Comparison of ENCODE assay signal across 8 cellular contexts in the genomic region with DNA sequence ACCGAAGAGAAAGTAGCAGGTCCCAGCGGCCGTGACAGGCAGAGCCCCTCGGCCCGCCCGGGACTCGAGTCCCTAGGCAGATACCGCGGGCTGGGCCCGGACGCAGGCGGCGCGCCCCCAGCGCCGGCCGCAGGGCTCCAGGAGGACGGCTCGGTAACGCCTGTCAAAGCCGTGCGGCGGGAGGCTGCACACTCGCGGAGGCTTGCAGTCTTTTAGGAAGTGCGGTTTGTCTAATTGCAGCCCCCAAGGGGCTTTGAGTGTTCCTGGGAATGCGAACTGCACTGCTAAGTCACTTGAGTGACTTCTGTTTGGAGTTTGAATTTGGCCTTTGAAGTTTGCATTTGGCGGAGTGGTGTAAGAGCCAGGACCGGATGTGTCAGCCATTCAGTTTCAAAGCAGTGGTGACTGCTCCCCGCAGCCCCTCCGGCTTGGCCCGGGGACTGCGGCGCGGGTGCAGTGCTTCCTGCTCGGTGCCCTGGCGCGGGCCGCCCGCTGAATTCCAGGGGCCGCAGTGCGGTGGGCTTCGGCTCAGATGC. TPM values are rescaled to one million over a fixed set of nuclear protein-coding genes. Genes with fewer than 3 reads are reported as not detected.
A peak's percentile ranks its signal among the peaks of the same experiment; 100 is the strongest.
DNase-seq lines count a peak whose midpoint lies in the region; ATAC-seq, FAIRE-seq and TF ChIP-seq lines count a peak whose summit lies in the region.

No MANE protein-coding gene starts in this region.

- POLR2A ChIA-PET in CD4-positive, alpha-beta memory T cell (lab: Charles Lee; ENCODE audit: partially characterized antibody) = interaction anchor here (0.7 to 4.9 kb wide), 6 partner anchors 11 to 500 kb away, joined by 3 to 72 read pairs (median 16); no protein-coding TSS in a partner anchor

- H3K27me3 Mint-ChIP-seq in CD4-positive, alpha-beta memory T cell = no peaks in the 10 kb centered on the region

- H3K4me1 ChIP-seq in CD4-positive, alpha-beta memory T cell (ENCODE audit: insufficient read depth, low read length) = peaks cover 52% of the 10 kb centered on the region
- H3K4me1 ChIP-seq in neutrophil (ENCODE audit: control insufficient read depth in 1 of 2, insufficient read depth in 1 of 2, low read depth in 1 of 2, low read length in 1 of 2) (peaks cover 49 to 57% of the 10 kb centered on the region in 2 experiments), urinary bladder (ENCODE audit: insufficient read depth) (peaks cover 3% of the 10 kb centered on the region)

- H3K27me3 ChIP-seq in CD4-positive, alpha-beta memory T cell (ENCODE audit: insufficient read depth, low read length) = no peaks in the 10 kb centered on the region
- peaks cover 20% of the 10 kb centered on the region for H3K27me3 ChIP-seq in neutrophil

- CTCF ChIA-PET in CD4-positive, alpha-beta memory T cell (lab: Charles Lee; ENCODE audit: partially characterized antibody) = no interaction called here

- intact Hi-C loops in CD4-positive, alpha-beta memory T cell (cut with micrococcal nuclease) = loop anchor here (1.0 to 10.0 kb wide), 7 partner anchors 22 to 824 kb away; a partner anchor contains a TSS

- H3K4me1 Mint-ChIP-seq in CD4-positive, alpha-beta memory T cell = peaks cover 27 to 59% (median 39%) of the 10 kb centered on the region in 4 donors

- TF ChIP-seq CTCF in neutrophil (IDR thresholded peaks at IDR 0.05) = peak; percentile 21

- no peak for FAIRE-seq in frontal cortex (lab: Jason Lieb, UNC)

- H3K9me3 ChIP-seq in CD4-positive, alpha-beta memory T cell (ENCODE audit: control insufficient read depth in 1 of 2, low read length in 2 of 2) = no peaks in the 10 kb centered on the region
- H3K9me3 ChIP-seq in neutrophil = no peaks in the 10 kb centered on the region

- H3K27ac Mint-ChIP-seq in CD4-positive, alpha-beta memory T cell = peak overlapping the region; percentile 82 to 95 (median 90)

- DNase-seq in CD4-positive, alpha-beta memory T cell = peak; percentile 61 to 79 (median 69)
- peak; percentile 82 for DNase-seq in RKO (ENCODE audit: low spot score)
- DNase-seq in activated gamma-delta T cell treated with anti-CD3 and anti-CD28 coated beads, Interleukin-2, amount 50 U/mL, for 16 hours (ENCODE audit: low read depth) = peak; percentile 36
- DNase-seq in frontal cortex (ENCODE audit: low spot score in 2 of 2) = peak; percentile 44 to 57

- peaks cover 0 to 2% (median 0%) of the 10 kb centered on the region in 8 donors for H3K9me3 Mint-ChIP-seq in CD4-positive, alpha-beta memory T cell

- ATAC-seq in HG03280 (IDR thresholded peaks at IDR 0.05; ENCODE audit: unreplicated experiment) = peak; percentile 40

- peak overlapping the region; percentile 90 for H3K27ac ChIP-seq in CD4-positive, alpha-beta memory T cell (ENCODE audit: low read depth, low read length)
- H3K27ac ChIP-seq in neutrophil (peak overlapping the region; percentile 97), urinary bladder (ENCODE audit: low read depth) (peak overlapping the region; percentile 99)

- H3K36me3 Mint-ChIP-seq in CD4-positive, alpha-beta memory T cell = peaks cover 11 to 24% of the 10 kb centered on the region in 2 donors

- H3K36me3 ChIP-seq in CD4-positive, alpha-beta memory T cell (ENCODE audit: insufficient read depth, low read length) = no peaks in the 10 kb centered on the region
- no peaks in the 10 kb centered on the region for H3K36me3 ChIP-seq in neutrophil
- H3K36me3 ChIP-seq in urinary bladder (ENCODE audit: insufficient read depth) = no peaks in the 10 kb centered on the region

- WGBS in urinary bladder = under 1% methylated on average over 43 of the region's 43 CpGs

- peak overlapping the region; percentile 78 to 80 for H3K4me3 ChIP-seq in CD4-positive, alpha-beta memory T cell (ENCODE audit: low read length in 2 of 2)
- H3K4me3 ChIP-seq in neutrophil (ENCODE audit: low read depth in 1 of 2, low read length in 1 of 2) (peak overlapping the region; percentile 66 to 81), urinary bladder (ENCODE audit: low read depth, low read length) (peak overlapping the region; percentile 98)

- peak overlapping the region; percentile 89 to 97 (median 92) for H3K4me3 Mint-ChIP-seq in CD4-positive, alpha-beta memory T cell

- peak; percentile 59 for TF ChIP-seq POLR2A in GM19193 (IDR thresholded peaks at IDR 0.05; ENCODE audit: extremely low read depth, insufficient read depth, insufficient read length)

RNA-seq across cellular contexts. Expression of a gene that starts 1.3 kb away (rescaled TPM):
- 100 to 1,000 TPM; 139 to 146 TPM for total RNA-seq in CD4-positive, alpha-beta memory T cell
- polyA plus RNA-seq in CD4-positive, alpha-beta memory T cell = 10 to 100 TPM; 41.6 to 79.8 TPM
- total RNA-seq in frontal cortex = 22.8 TPM
- 62.2 TPM for total RNA-seq in urinary bladder
- polyA plus RNA-seq in urinary bladder = 3.7 TPM

Comparison
In these comparisons a context has a peak if more than half of its experiments do, and no peak if none do; other contexts are left out.
1. Peak in every context shown above with its lines: DNase-seq, ATAC-seq, H3K4me3 ChIP-seq and H3K27ac ChIP-seq.